6 cellular contexts compared by ENCODE assay signal in the genomic region with DNA sequence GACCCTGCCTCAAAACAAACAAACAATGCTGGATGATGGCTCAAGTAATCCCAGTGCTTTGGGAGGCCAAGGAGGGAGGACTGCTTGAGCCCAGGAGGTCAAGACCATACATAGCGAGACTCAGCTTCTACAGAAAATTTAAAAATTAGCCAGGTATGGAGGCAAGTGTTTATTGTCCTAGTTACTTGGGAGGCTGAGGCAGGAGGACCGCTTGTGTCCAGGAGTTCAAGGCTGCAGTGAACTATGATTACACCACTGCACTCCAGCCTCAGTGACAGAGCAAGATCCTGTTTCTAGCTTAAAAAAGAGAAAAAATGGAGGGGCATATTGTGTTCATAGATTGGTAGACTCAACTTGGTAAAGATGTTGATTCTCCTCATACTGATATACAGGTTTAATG.
"Had no signal": no experiment of that assay in that cellular context is flagged by ENCODE, and none has a peak within 500 bp of the region (broad histone marks: within the 10 kb centered on the region; RNA-seq: fewer than 3 reads in every experiment).

No MANE protein-coding gene starts in this region.

- FAIRE-seq: HTR-8/SVneo had no signal

- DNase-seq: IMR-90, KBM-7, KG1 had no signal

- H3K27ac ChIP-seq: HL-60 had no signal

- H3K4me3 ChIP-seq: K562 had no signal

- ATAC-seq: K562 had no signal
